In genomic region chr5:132103380-132103951, GRCh38 we compare ENCODE assay signal across 1 cellular context.
TF ChIP-seq lines count a peak whose summit lies in the region.

No MANE protein-coding gene starts in this region.

TF ChIP-seq in K562, 482 proteins besides CTCF, POLR2A, EP300 and RAD21 (continued from another document and continues in another):
- TF ChIP-seq AFF1 (IDR thresholded peaks at IDR 0.05; ENCODE audit: low read depth in 1 of 2, partially characterized antibody in 2 of 2) (peak in 1 of 2 experiments; percentile 84), ZNF398 (CRISPR knock-in tag; IDR thresholded peaks at IDR 0.05) (no peak), MTA3 (IDR thresholded peaks at IDR 0.05; ENCODE audit: borderline replicate concordance) (peak; percentile 32; the same call in 1 of the 2 replicates), CBX3 (IDR thresholded peaks at IDR 0.05; ENCODE audit: borderline replicate concordance in 1 of 2, low read length in 2 of 2) (no peak; a peak in 1 of 3 replicates), E2F3 (CRISPR knock-in tag; IDR thresholded peaks at IDR 0.05) (no peak), ZNF384 (IDR thresholded peaks at IDR 0.05; ENCODE audit: low read depth, low read length) (peak; percentile 42; the same call in 1 of the 2 replicates), ZNF830 (CRISPR knock-in tag; IDR thresholded peaks at IDR 0.05) (no peak), DDX20 (tag; IDR thresholded peaks at IDR 0.05; ENCODE audit: low read depth) (no peak), CHD2 (IDR thresholded peaks at IDR 0.05; ENCODE audit: low read depth, low read length) (no peak), GTF2B (IDR thresholded peaks at IDR 0.05; ENCODE audit: extremely low read depth, insufficient read length) (no peak), SRSF7 (optimal IDR thresholded peaks at IDR 0.05; ENCODE audit: low read depth, low read length) (no peak), TAF1 (IDR thresholded peaks at IDR 0.05; ENCODE audit: control insufficient read depth, extremely low read depth, insufficient read depth, low read length, severe bottlenecking) (no peak), ZNF764 (CRISPR knock-in tag; IDR thresholded peaks at IDR 0.05; ENCODE audit: low read depth) (no peak), ZBTB43 (CRISPR knock-in tag; IDR thresholded peaks at IDR 0.05) (no peak), ZNF592 (IDR thresholded peaks at IDR 0.05) (no peak), GTF2E2 (tag; IDR thresholded peaks at IDR 0.05) (no peak), NBN (IDR thresholded peaks at IDR 0.05; ENCODE audit: low read depth) (0 out of 2 replicates have a peak, but pooled peaks have one; percentile 51), BACH1 (tag; IDR thresholded peaks at IDR 0.05) (peak; percentile 89; the same call in 1 of the 2 replicates), ZBTB8A (IDR thresholded peaks at IDR 0.05; ENCODE audit: partially characterized antibody) (no peak), HSF4 (CRISPR knock-in tag; IDR thresholded peaks at IDR 0.05; ENCODE audit: borderline replicate concordance) (no peak), ZNF707 (CRISPR knock-in tag; conservative IDR thresholded peaks at IDR 0.05) (no peak), ETV1 (tag; conservative IDR thresholded peaks at IDR 0.05; ENCODE audit: low read depth) (peak; percentile 98), ELK3 (CRISPR knock-in tag; IDR thresholded peaks at IDR 0.05) (no peak), THRB (CRISPR knock-in tag; conservative IDR thresholded peaks at IDR 0.05) (no peak), CHD4 (IDR thresholded peaks at IDR 0.05; ENCODE audit: insufficient read depth, insufficient replicate concordance, low read depth, low read length, poor library complexity, severe bottlenecking) (no peak), HMGXB4 (CRISPR knock-in tag; IDR thresholded peaks at IDR 0.05) (no peak), ZNF408 (CRISPR knock-in tag; IDR thresholded peaks at IDR 0.05; ENCODE audit: low read depth) (no peak), FOS (IDR thresholded peaks at IDR 0.05; ENCODE audit: extremely low read depth, insufficient read length) (no peak), SNAPC5 (CRISPR knock-in tag; IDR thresholded peaks at IDR 0.05) (no peak), TRIM25 (IDR thresholded peaks at IDR 0.05; ENCODE audit: borderline replicate concordance) (no peak), ZFP1 (CRISPR knock-in tag; IDR thresholded peaks at IDR 0.05) (no peak), SMARCA5 (IDR thresholded peaks at IDR 0.05) (no peak), ZFP30 (CRISPR knock-in tag; IDR thresholded peaks at IDR 0.05; ENCODE audit: borderline replicate concordance) (no peak), CEBPZ (IDR thresholded peaks at IDR 0.05; ENCODE audit: borderline replicate concordance, low read depth, low read length) (no peak), ELF4 (CRISPR knock-in tag; IDR thresholded peaks at IDR 0.05) (no peak)
